11 cellular contexts compared by ENCODE assay signal in the genomic region with DNA sequence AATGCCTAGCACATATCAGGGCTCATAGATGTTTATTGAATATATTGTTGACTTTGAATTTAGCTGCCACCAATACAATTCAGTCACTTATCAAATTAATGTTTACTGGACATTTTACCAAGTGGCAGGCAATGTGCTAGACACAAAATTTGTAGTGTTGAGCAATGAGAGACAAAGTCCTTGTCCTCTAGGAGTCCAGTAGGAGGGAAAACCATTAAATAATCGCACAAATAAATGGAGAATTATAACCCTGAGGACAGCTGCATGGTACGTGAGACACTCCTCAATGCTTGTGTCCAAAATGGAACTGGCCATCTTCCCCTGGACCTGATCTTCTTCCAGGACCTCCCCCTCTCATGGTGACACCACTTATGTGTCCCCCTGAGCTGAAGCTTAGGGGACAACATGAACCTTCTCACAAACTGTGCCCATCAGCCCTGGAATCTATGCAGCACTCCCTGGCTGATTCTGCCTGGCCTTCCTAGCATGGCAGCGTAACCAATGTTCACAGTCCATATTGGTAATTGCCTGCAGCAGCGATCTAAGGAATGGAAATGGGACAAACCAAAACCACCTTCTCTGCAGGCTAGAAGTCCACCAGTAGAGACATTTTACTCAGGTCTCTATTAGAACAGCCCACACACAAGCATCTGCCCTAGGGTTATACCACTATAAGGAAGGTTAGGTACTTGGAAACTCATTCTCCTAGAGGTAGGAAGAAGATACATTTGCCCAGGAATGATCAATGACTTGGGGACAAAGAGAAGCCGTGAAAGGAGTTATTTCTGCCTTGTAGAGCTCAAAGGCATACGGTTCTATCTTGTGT.
"Had no signal": no experiment of that assay in that cellular context is flagged by ENCODE, and none has a peak within 500 bp of the region (broad histone marks: within the 10 kb centered on the region; RNA-seq: fewer than 3 reads in every experiment).

No MANE protein-coding gene starts in this region.

- H3K4me3 ChIP-seq: adrenal gland, gastrocnemius medialis, transverse colon had no signal

- H3K27me3 ChIP-seq: gastrocnemius medialis had no signal

- H3K36me3 ChIP-seq: adrenal gland, gastrocnemius medialis, transverse colon had no signal

- H3K4me3 Mint-ChIP-seq: activated CD4-positive, alpha-beta memory T cell treated with anti-CD3 and anti-CD28 coated beads for 36 hours; activated CD4-positive, alpha-beta T cell treated with anti-CD3 and anti-CD28 coated beads for 36 hours; activated T-helper 1 cell treated with anti-CD3 and anti-CD28 coated beads, Interleukin-12 subunit alpha, Interleukin-12 subunit beta, Interleukin-2, Interleukin-4 antibody, amounts not matched to agents 30 ng/mL and 10 ng/mL and 1 ng/mL, durations not matched to agents 14 hours and 24 hours and 36 hours; immature natural killer cell; naive thymus-derived CD8-positive, alpha-beta T cell; T-helper 2 cell treated with Interferon-gamma antibody and Interleukin-4, amounts not matched to agents 5 μg/mL and 100 μg/mL, for 36 hours; WTC11 had no signal

- H3K4me1 ChIP-seq: adrenal gland had no signal

- H3K4me1 Mint-ChIP-seq: activated CD4-positive, alpha-beta T cell treated with anti-CD3 and anti-CD28 coated beads for 36 hours; immature natural killer cell had no signal

- H3K27ac ChIP-seq: adrenal gland, gastrocnemius medialis, transverse colon had no signal

- H3K36me3 Mint-ChIP-seq: activated CD4-positive, alpha-beta memory T cell treated with anti-CD3 and anti-CD28 coated beads for 36 hours; activated naive CD4-positive, alpha-beta T cell treated with anti-CD3 and anti-CD28 coated beads, Interleukin-2, amount 50 U/mL, for 72 hours; immature natural killer cell; naive thymus-derived CD8-positive, alpha-beta T cell; WTC11 had no signal

- H3K9me3 ChIP-seq: adrenal gland, gastrocnemius medialis, transverse colon had no signal

- H3K9me3 Mint-ChIP-seq: activated CD4-positive, alpha-beta memory T cell treated with anti-CD3 and anti-CD28 coated beads for 36 hours; activated naive CD4-positive, alpha-beta T cell treated with anti-CD3 and anti-CD28 coated beads, Interleukin-2, amount 50 U/mL, for 72 hours; activated T-helper 1 cell treated with anti-CD3 and anti-CD28 coated beads, Interleukin-12 subunit alpha, Interleukin-12 subunit beta, Interleukin-2, Interleukin-4 antibody, amounts not matched to agents 30 ng/mL and 10 ng/mL and 1 ng/mL, durations not matched to agents 14 hours and 24 hours and 36 hours; immature natural killer cell; naive thymus-derived CD8-positive, alpha-beta T cell; T-helper 2 cell treated with Interferon-gamma antibody and Interleukin-4, amounts not matched to agents 5 μg/mL and 100 μg/mL, for 36 hours; WTC11 had no signal

- H3K27ac Mint-ChIP-seq: activated CD4-positive, alpha-beta memory T cell treated with anti-CD3 and anti-CD28 coated beads for 36 hours; activated CD4-positive, alpha-beta T cell treated with anti-CD3 and anti-CD28 coated beads for 36 hours; activated naive CD4-positive, alpha-beta T cell treated with anti-CD3 and anti-CD28 coated beads, Interleukin-2, amount 50 U/mL, for 72 hours; activated T-helper 1 cell treated with anti-CD3 and anti-CD28 coated beads, Interleukin-12 subunit alpha, Interleukin-12 subunit beta, Interleukin-2, Interleukin-4 antibody, amounts not matched to agents 30 ng/mL and 10 ng/mL and 1 ng/mL, durations not matched to agents 14 hours and 24 hours and 36 hours; immature natural killer cell; naive thymus-derived CD8-positive, alpha-beta T cell; T-helper 2 cell treated with Interferon-gamma antibody and Interleukin-4, amounts not matched to agents 5 μg/mL and 100 μg/mL, for 36 hours; WTC11 had no signal
